In the genomic region with DNA sequence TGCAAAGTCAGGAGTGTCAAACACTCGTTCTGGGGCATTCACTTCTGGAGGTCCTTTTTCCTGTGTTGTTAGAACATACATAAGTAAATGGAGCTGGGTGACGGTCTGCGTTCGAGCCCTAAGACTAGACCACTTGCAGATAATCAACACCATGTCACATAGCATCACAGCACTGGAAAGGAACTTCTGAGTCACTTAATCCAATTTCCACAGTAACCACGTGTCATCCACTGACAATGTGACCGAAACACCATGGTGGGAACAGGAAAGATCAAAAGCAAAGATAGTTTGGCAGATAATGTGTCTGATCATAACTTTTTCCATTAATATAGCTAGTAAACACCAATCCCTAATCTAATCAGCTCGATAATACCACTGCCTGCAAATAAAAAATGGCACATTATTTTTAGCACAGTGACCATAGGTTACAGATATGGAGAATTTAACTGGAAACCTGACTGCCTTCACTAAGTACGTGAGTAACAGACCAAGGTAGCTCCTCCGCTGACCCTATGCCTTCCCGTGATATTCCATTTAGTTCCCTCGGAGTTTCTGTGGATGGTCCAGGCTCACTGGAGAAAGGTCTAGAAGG, we compare ENCODE assay signal across 1 cellular context.
TF ChIP-seq lines count a peak whose summit lies in the region.

No MANE protein-coding gene starts in this region.

TF ChIP-seq in GM23338, 12 proteins besides CTCF, POLR2A, EP300 and RAD21:
- TF ChIP-seq REST (IDR thresholded peaks at IDR 0.05; ENCODE audit: unreplicated experiment) (no peak), NANOG (IDR thresholded peaks at IDR 0.05; ENCODE audit: borderline replicate concordance) (no peak), ZNF114 (CRISPR knock-in tag; IDR thresholded peaks at IDR 0.05) (no peak), ZNF331 (CRISPR knock-in tag; IDR thresholded peaks at IDR 0.05; ENCODE audit: low read depth) (no peak), STAT1 (IDR thresholded peaks at IDR 0.05; ENCODE audit: unreplicated experiment) (no peak), POLR2AphosphoS5 (IDR thresholded peaks at IDR 0.05; ENCODE audit: low read depth) (no peak), EZH2phosphoT487 (IDR thresholded peaks at IDR 0.05; ENCODE audit: unreplicated experiment) (no peak), CREB1 (CRISPR knock-in tag; IDR thresholded peaks at IDR 0.05; ENCODE audit: low read depth) (no peak), EZH2 (IDR thresholded peaks at IDR 0.05; ENCODE audit: low read depth, unreplicated experiment) (no peak), ZNF462 (CRISPR knock-in tag; IDR thresholded peaks at IDR 0.05) (no peak), JUNB (IDR thresholded peaks at IDR 0.05; ENCODE audit: unreplicated experiment) (no peak)
- TF ChIP-seq, protein P1, sequence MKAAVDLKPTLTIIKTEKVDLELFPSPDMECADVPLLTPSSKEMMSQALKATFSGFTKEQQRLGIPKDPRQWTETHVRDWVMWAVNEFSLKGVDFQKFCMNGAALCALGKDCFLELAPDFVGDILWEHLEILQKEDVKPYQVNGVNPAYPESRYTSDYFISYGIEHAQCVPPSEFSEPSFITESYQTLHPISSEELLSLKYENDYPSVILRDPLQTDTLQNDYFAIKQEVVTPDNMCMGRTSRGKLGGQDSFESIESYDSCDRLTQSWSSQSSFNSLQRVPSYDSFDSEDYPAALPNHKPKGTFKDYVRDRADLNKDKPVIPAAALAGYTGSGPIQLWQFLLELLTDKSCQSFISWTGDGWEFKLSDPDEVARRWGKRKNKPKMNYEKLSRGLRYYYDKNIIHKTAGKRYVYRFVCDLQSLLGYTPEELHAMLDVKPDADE (IDR thresholded peaks at IDR 0.05): no peak
